Comparison of ENCODE assay signal across 9 cellular contexts in the genomic region with DNA sequence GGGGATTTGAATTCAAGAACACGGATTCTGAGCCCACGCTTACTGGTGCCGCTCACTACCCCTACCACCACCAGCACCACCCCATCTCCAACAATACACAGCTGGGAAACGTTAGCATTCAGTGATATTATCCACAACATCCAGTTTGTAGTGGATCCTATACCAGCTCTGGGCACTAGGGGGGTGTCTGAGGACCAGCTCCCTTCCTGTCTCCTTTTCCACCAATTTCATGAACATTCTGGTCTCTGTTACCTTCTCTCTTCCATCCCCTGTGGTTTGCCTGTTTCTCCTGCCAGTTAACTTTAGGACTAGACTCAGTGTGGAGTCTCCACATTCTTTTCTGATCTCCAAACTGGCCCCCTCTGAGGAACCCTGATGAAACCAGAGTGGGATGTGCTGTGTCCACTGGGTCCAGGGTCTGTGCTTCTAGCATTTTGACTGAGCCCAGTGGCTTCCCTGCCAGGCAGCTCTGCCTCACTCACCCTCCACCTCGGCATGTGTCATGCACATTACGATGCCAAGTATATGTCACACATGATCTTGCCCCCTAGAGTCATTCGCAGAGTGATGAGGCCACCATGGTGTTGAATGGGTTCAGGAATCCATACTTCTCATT.
DNase-seq lines count a peak whose midpoint lies in the region; ATAC-seq and TF ChIP-seq lines count a peak whose summit lies in the region.
"Had no signal": no experiment of that assay in that cellular context is flagged by ENCODE, and none has a peak within 500 bp of the region (broad histone marks: within the 10 kb centered on the region; RNA-seq: fewer than 3 reads in every experiment).

No MANE protein-coding gene starts in this region.

- no peak overlapping the region for H3K27ac Mint-ChIP-seq in type B pancreatic cell

- peaks cover 32% of the 10 kb centered on the region for H3K27me3 Mint-ChIP-seq in type B pancreatic cell

- ATAC-seq in heart left ventricle, result no peak
- ATAC-seq in right cardiac atrium, result no peak

- intact Hi-C loops in heart left ventricle (cut with DNase I) (loop anchor here in 1 of 10 donors (10.0 kb wide), 1 partner anchor 1385 kb away; no protein-coding TSS in a partner anchor), right cardiac atrium (cut with DNase I) (no loop called here)

- H2AFZ ChIP-seq in fibroblast of lung (ENCODE audit: low read length), result no peak overlapping the region

- no peaks in the 10 kb centered on the region for H3K9me3 Mint-ChIP-seq in type B pancreatic cell

- no peaks in the 10 kb centered on the region for H3K4me1 ChIP-seq in heart left ventricle
- H3K4me1 ChIP-seq in right cardiac atrium (ENCODE audit: control insufficient read depth, insufficient read depth, low read length), result no peaks in the 10 kb centered on the region
- H3K4me1 ChIP-seq in fibroblast of lung (ENCODE audit: control insufficient read depth, extremely low read depth, insufficient read depth, low read length), result no peaks in the 10 kb centered on the region

- DNase-seq in heart left ventricle, result no peak
- no peak for DNase-seq in right cardiac atrium
- DNase-seq in NCI-H460 (ENCODE audit: extremely low read depth, low read depth), result peak; percentile 18
- no peak for DNase-seq in fibroblast of lung (ENCODE audit: low read depth in 2 of 2)
- no peak for DNase-seq in type B pancreatic cell (ENCODE audit: extremely low spot score, unreplicated experiment)
- no peak for DNase-seq in stimulated activated CD4-positive, alpha-beta T cell treated with anti-CD3 and anti-CD28 coated beads, Interleukin-1b, Interleukin-23, amount 100 ng/mL, for 48 hours
- DNase-seq in SIG-M5 (lab: John Stamatoyannopoulos, UW), result no peak
- DNase-seq in NCI-H146 treated with DMSO at 0.1 percent for 48 hours (lab: John Stamatoyannopoulos, UW; ENCODE audit: unreplicated experiment), result no peak
- DNase-seq: substantia nigra had no signal

- 65 to 71% (median 68%) methylated on average over 7 of the region's 7 CpGs for WGBS in heart left ventricle, 4 donors
- WGBS in right cardiac atrium, result 63% methylated on average over 7 of the region's 7 CpGs

- H4K20me1 ChIP-seq in fibroblast of lung (ENCODE audit: control insufficient read depth, extremely low read depth, insufficient read depth, low read length), result no peaks in the 10 kb centered on the region

- no peaks in the 10 kb centered on the region for H3K36me3 ChIP-seq in heart left ventricle
- no peaks in the 10 kb centered on the region for H3K36me3 ChIP-seq in fibroblast of lung (ENCODE audit: control insufficient read depth, insufficient read depth, low read length)

- TF ChIP-seq POLR2A in heart left ventricle (IDR thresholded peaks at IDR 0.05), result no peak

- H3K4me1 Mint-ChIP-seq in type B pancreatic cell (ENCODE audit: unreplicated experiment), result no peaks in the 10 kb centered on the region

- H3K36me3 Mint-ChIP-seq in type B pancreatic cell, result no peaks in the 10 kb centered on the region

- H3K4me3 ChIP-seq in heart left ventricle, result no peak overlapping the region
- no peak overlapping the region for H3K4me3 ChIP-seq in right cardiac atrium (ENCODE audit: low read length)
- no peak overlapping the region for H3K4me3 ChIP-seq in fibroblast of lung (replicated peaks in 1 of 4; ENCODE audit: control extremely low read depth in 1 of 4, insufficient read depth in 1 of 4, low read depth in 3 of 4, low read length in 4 of 4)

- H3K27ac ChIP-seq in heart left ventricle (no peak overlapping the region), right cardiac atrium (ENCODE audit: low read length) (no peak overlapping the region), fibroblast of lung (ENCODE audit: insufficient read depth, low read length) (no peak overlapping the region)

- no peak overlapping the region for H3K4me2 ChIP-seq in fibroblast of lung (ENCODE audit: extremely low read depth, insufficient read depth, low read length)

- no peak overlapping the region for H3K9ac ChIP-seq in fibroblast of lung (ENCODE audit: insufficient read depth, low read length)

- no peaks in the 10 kb centered on the region for H3K79me2 ChIP-seq in fibroblast of lung (ENCODE audit: control insufficient read depth, insufficient read depth, low read length)

- H3K9me3 ChIP-seq in heart left ventricle, result no peaks in the 10 kb centered on the region
- no peaks in the 10 kb centered on the region for H3K9me3 ChIP-seq in right cardiac atrium (ENCODE audit: control insufficient read depth, low read length)
- H3K9me3 ChIP-seq in fibroblast of lung (ENCODE audit: control insufficient read depth, insufficient read depth, low read depth, low read length), result no peaks in the 10 kb centered on the region

- peaks cover 0 to 13% (median 0%) of the 10 kb centered on the region in 9 donors for H3K27me3 ChIP-seq in heart left ventricle
- no peaks in the 10 kb centered on the region for H3K27me3 ChIP-seq in right cardiac atrium (ENCODE audit: control insufficient read depth, insufficient read depth)
- no peaks in the 10 kb centered on the region for H3K27me3 ChIP-seq in fibroblast of lung (ENCODE audit: control insufficient read depth, insufficient read depth, low read length)

- H3K4me3 Mint-ChIP-seq in type B pancreatic cell, result no peak overlapping the region

- TF ChIP-seq CTCF in heart left ventricle (IDR thresholded peaks at IDR 0.05), result peak in 7 of 12 donors; percentile 9 to 32 (median 27)
- TF ChIP-seq CTCF in fibroblast of lung (conservative IDR thresholded peaks at IDR 0.05 in 1 of 2, IDR thresholded peaks at IDR 0.05 in 1 of 2; ENCODE audit: low read depth in 1 of 2, low read length in 2 of 2), result peak; percentile 40 to 50
- TF ChIP-seq CTCF in type B pancreatic cell (conservative IDR thresholded peaks at IDR 0.05), result peak; percentile 65
